Comparison of ENCODE assay signal across 29 cellular contexts in the genomic region with DNA sequence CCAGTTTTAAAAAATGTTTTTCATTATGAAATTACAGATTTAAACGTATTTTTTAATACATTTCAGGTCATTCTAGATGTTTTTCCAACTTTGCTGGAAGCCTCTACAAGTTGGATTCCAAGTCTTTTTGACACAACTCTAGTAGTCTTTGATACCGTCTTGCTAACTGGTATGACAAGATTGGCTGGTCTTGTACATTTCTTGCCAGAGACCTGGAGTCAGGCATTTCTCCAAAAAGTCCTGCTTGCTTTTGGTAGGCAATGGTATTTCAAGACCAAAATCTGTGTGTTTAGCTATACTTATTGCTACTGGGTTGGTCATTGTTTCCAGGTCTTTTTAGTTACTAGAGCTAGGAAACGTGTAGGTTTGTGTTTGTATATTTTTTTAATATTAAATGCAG.
"Had no signal": no experiment of that assay in that cellular context is flagged by ENCODE, and none has a peak within 500 bp of the region (broad histone marks: within the 10 kb centered on the region; RNA-seq: fewer than 3 reads in every experiment).

No MANE protein-coding gene starts in this region.

- H3K4me1 ChIP-seq: ascending aorta had no signal

- FAIRE-seq: bronchial epithelial cell, TTC549 had no signal

- H3K4me3 ChIP-seq: ascending aorta, cardiac muscle cell had no signal

- ATAC-seq: activated CD8-positive, alpha-beta T cell treated with anti-CD3 and anti-CD28 coated beads for 36 hours; activated naive CD8-positive, alpha-beta T cell treated with anti-CD3 and anti-CD28 coated beads, Interleukin-2, amount 50 U/mL, for 24 hours had no signal

- H3K27ac ChIP-seq: ascending aorta, cardiac muscle cell, VCaP had no signal

- H3K27me3 ChIP-seq: ascending aorta, cardiac muscle cell had no signal

- H3K9me3 ChIP-seq: ascending aorta had no signal

- DNase-seq: activated B cell treated with CpG ODN at 0.5 μM for 24 hours; activated CD4-positive, alpha-beta memory T cell treated with anti-CD3 and anti-CD28 coated beads for 36 hours; activated CD4-positive, alpha-beta T cell treated with anti-CD3 and anti-CD28 coated beads for 4 hours; activated CD4-positive, alpha-beta T cell treated with anti-CD3 and anti-CD28 coated beads, Interleukin-2, amount 10 ng/mL, durations not matched to agents 24 days and 14 days; activated CD4-positive, alpha-beta T cell treated with anti-CD3 and anti-CD28 coated beads, Interleukin-2, amount 50 U/mL, for 1 hour; activated CD4-positive, alpha-beta T cell treated with anti-CD3 and anti-CD28 coated beads, Interleukin-2, amount 50 U/mL, for 4 hours; activated CD4-positive, CD25-positive, alpha-beta regulatory T cell treated with anti-CD3 and anti-CD28 coated beads, Interleukin-2, amount 50 U/mL, for 72 hours; activated CD8-positive, alpha-beta memory T cell treated with anti-CD3 and anti-CD28 coated beads, Interleukin-2, amount 50 U/mL, for 4 hours; activated CD8-positive, alpha-beta T cell treated with anti-CD3 and anti-CD28 coated beads for 36 hours; activated effector memory CD4-positive, alpha-beta T cell treated with Interleukin-2 at 50 U/mL for 16 hours; activated gamma-delta T cell; activated naive CD4-positive, alpha-beta T cell treated with anti-CD3 and anti-CD28 coated beads, Interleukin-2, amount 10 ng/mL, durations not matched to agents 7 days and 5 days; activated naive CD4-positive, alpha-beta T cell treated with Interleukin-2 at 50 U/mL for 16 hours; activated naive CD8-positive, alpha-beta T cell treated with anti-CD3 and anti-CD28 coated beads, Interleukin-2, amount 10 ng/mL, durations not matched to agents 7 days and 5 days; activated naive CD8-positive, alpha-beta T cell treated with anti-CD3 and anti-CD28 coated beads, Interleukin-2, amount 50 U/mL, for 24 hours; activated T-cell treated with anti-CD3 and anti-CD28 coated beads, Interleukin-2, amount 50 U/mL, for 24 hours; activated T-cell treated with anti-CD3 and anti-CD28 coated beads, Interleukin-2, amount 50 U/mL, for 48 hours; amygdala; anterior cingulate cortex; caudate nucleus; cerebellar nuclear complex; T-helper 1 cell; T-helper 2 cell; T-helper 9 cell had no signal
